ENCODE assay signal across 9 cellular contexts in genomic region chr2:75432761-75433361, GRCh38.
DNase-seq lines count a peak whose midpoint lies in the region; ATAC-seq, FAIRE-seq and TF ChIP-seq lines count a peak whose summit lies in the region.
"Had no signal": no experiment of that assay in that cellular context is flagged by ENCODE, and none has a peak within 500 bp of the region (broad histone marks: within the 10 kb centered on the region; RNA-seq: fewer than 3 reads in every experiment).

No MANE protein-coding gene starts in this region.

- H3K27ac ChIP-seq in kidney (ENCODE audit: low read depth in 2 of 2, low read length in 2 of 2) = no peak overlapping the region
- H3K27ac ChIP-seq in gastrocnemius medialis = no peak overlapping the region
- H3K27ac ChIP-seq: dorsolateral prefrontal cortex had no signal

- H3K9me3 ChIP-seq in kidney (ENCODE audit: control insufficient read depth in 1 of 2, low read length in 2 of 2) = no peaks in the 10 kb centered on the region
- H3K9me3 ChIP-seq in gastrocnemius medialis = no peaks in the 10 kb centered on the region

- H3K4me3 ChIP-seq in GM12875 (ENCODE audit: low read depth, low read length) = peak overlapping the region; percentile 38
- no peak overlapping the region for H3K4me3 ChIP-seq in kidney (ENCODE audit: low read length in 2 of 2)
- H3K4me3 ChIP-seq in gastrocnemius medialis = no peak overlapping the region
- H3K4me3 ChIP-seq: dorsolateral prefrontal cortex had no signal

- DNase-seq in kidney (peak; percentile 79), NCI-H2227 (lab: John Stamatoyannopoulos, UW; ENCODE audit: unreplicated experiment) (no peak), RPMI8226 (no peak), NCI-H446 (lab: John Stamatoyannopoulos, UW) (no peak), gastrocnemius medialis (no peak)
- DNase-seq: dorsolateral prefrontal cortex had no signal

- no peak for FAIRE-seq in kidney (lab: Jason Lieb, UNC)

- intact Hi-C loops in kidney (cut with DNase I) = no loop called here
- intact Hi-C loops in gastrocnemius medialis (cut with DNase I; ENCODE audit: low total_unique reads) = no loop called here

- no peaks in the 10 kb centered on the region for H3K27me3 ChIP-seq in gastrocnemius medialis

- no peak for TF ChIP-seq CTCF in GM12875 (IDR thresholded peaks at IDR 0.05; ENCODE audit: borderline replicate concordance, insufficient read depth, low read depth, low read length)
- no peak for TF ChIP-seq CTCF in kidney (IDR thresholded peaks at IDR 0.05; ENCODE audit: borderline replicate concordance, extremely low read depth, insufficient read depth)
- TF ChIP-seq CTCF in gastrocnemius medialis (IDR thresholded peaks at IDR 0.05 in 4 of 5, conservative IDR thresholded peaks at IDR 0.05 in 1 of 5) = no peak

- no peaks in the 10 kb centered on the region for H3K36me3 ChIP-seq in kidney (ENCODE audit: control insufficient read depth in 1 of 2, insufficient read depth in 2 of 2, low read length in 2 of 2)
- H3K36me3 ChIP-seq in gastrocnemius medialis = no peaks in the 10 kb centered on the region

- ATAC-seq in GM21447 (IDR thresholded peaks at IDR 0.05; ENCODE audit: unreplicated experiment) (peak; percentile 83), HG03460 (IDR thresholded peaks at IDR 0.05; ENCODE audit: unreplicated experiment) (peak; percentile 86), gastrocnemius medialis (no peak)

- in situ Hi-C loops in gastrocnemius medialis (cut with MboI; ENCODE audit: low sequenced_read_pairs in 4 of 4) = no loop called here

- no peak for TF ChIP-seq POLR2A in gastrocnemius medialis (IDR thresholded peaks at IDR 0.05)

- H3K4me1 ChIP-seq in kidney (ENCODE audit: control insufficient read depth in 1 of 2, insufficient read depth in 1 of 2, low read depth in 1 of 2, low read length in 2 of 2) (peaks cover 3 to 6% of the 10 kb centered on the region in 2 donors), gastrocnemius medialis (peaks cover 13 to 15% of the 10 kb centered on the region in 2 donors)

- H3K9ac ChIP-seq in kidney (ENCODE audit: low read length in 2 of 2) = no peak overlapping the region

Comparison
In these comparisons a context has a peak if more than half of its experiments do, and no peak if none do; other contexts are left out.
1. ATAC-seq: peak in GM21447 (single experiment) and HG03460 (single experiment); none in gastrocnemius medialis (0 of 2).